27 cellular contexts compared by ENCODE assay signal in the genomic region with DNA sequence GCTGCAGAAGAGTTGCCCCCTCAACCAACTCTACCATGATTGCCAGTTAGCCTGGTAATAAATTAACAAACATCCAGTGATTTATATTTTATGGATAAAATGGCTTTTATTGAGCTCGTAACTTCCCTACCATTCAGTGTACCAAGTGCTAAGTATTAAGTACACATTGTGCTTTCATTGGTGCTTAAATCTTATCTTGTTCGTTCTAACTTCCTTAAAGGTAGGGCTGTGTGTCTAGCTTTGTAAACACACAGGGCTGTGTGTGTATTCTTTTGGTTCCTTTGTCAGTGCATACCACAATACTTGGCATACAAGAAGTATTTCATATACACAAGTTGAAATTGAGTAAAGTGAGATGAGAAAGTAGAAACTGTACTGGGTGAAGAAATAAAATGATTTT.
"Had no signal": no experiment of that assay in that cellular context is flagged by ENCODE, and none has a peak within 500 bp of the region (broad histone marks: within the 10 kb centered on the region; RNA-seq: fewer than 3 reads in every experiment).

No MANE protein-coding gene starts in this region.

- H3K4me2 ChIP-seq: hepatocyte had no signal

- H3K4me1 ChIP-seq: gastrocnemius medialis, heart left ventricle, left lung, lower lobe of right lung had no signal

- H3K27me3 Mint-ChIP-seq: dendritic cell treated with granulocyte-macrophage colony-stimulating factor and Interleukin-4, amounts not matched to agents 40 ng/mL and 50 ng/mL, for 4 days; effector memory CD8-positive, alpha-beta T cell; naive B cell had no signal

- H3K36me3 ChIP-seq: esophagus squamous epithelium, gastrocnemius medialis, heart left ventricle, left lung, lower lobe of right lung had no signal

- H3K27ac Mint-ChIP-seq: dendritic cell treated with granulocyte-macrophage colony-stimulating factor and Interleukin-4, amounts not matched to agents 40 ng/mL and 50 ng/mL, for 4 days; effector memory CD8-positive, alpha-beta T cell; endodermal cell; immature natural killer cell; mesothelial cell of epicardium; naive B cell; naive thymus-derived CD8-positive, alpha-beta T cell had no signal

- ATAC-seq: effector memory CD8-positive, alpha-beta T cell; esophagus mucosa; gastrocnemius medialis; heart left ventricle; left lung; left ventricle myocardium superior; lower lobe of right lung; mucosa of descending colon; naive thymus-derived CD8-positive, alpha-beta T cell had no signal

- H2AFZ ChIP-seq: hepatocyte had no signal

- H3K27ac ChIP-seq: coronary artery, epithelial cell of prostate, esophagus squamous epithelium, gastrocnemius medialis, heart left ventricle, hepatocyte, left lung, lower lobe of right lung had no signal

- H3K27me3 ChIP-seq: esophagus squamous epithelium, gastrocnemius medialis, heart left ventricle, hepatocyte, left lung had no signal

- H3K4me1 Mint-ChIP-seq: endodermal cell; immature natural killer cell; mesothelial cell of epicardium; naive B cell; naive thymus-derived CD8-positive, alpha-beta T cell had no signal

- H3K36me3 Mint-ChIP-seq: immature natural killer cell; mesothelial cell of epicardium; naive B cell; naive thymus-derived CD8-positive, alpha-beta T cell had no signal

- H3K9me3 Mint-ChIP-seq: dendritic cell treated with granulocyte-macrophage colony-stimulating factor and Interleukin-4, amounts not matched to agents 40 ng/mL and 50 ng/mL, for 4 days; effector memory CD8-positive, alpha-beta T cell; endodermal cell; mesothelial cell of epicardium; naive B cell; naive thymus-derived CD8-positive, alpha-beta T cell had no signal

- H3K4me3 Mint-ChIP-seq: dendritic cell treated with granulocyte-macrophage colony-stimulating factor and Interleukin-4, amounts not matched to agents 40 ng/mL and 50 ng/mL, for 4 days; effector memory CD8-positive, alpha-beta T cell; endodermal cell; immature natural killer cell; mesothelial cell of epicardium; naive B cell; naive thymus-derived CD8-positive, alpha-beta T cell had no signal

- H3K79me2 ChIP-seq: hepatocyte had no signal

- H3K9me3 ChIP-seq: esophagus squamous epithelium, gastrocnemius medialis, heart left ventricle, left lung, lower lobe of right lung, mucosa of descending colon had no signal

- DNase-seq: effector CD8-positive, alpha-beta T cell; effector memory CD8-positive, alpha-beta T cell; endodermal cell; erythroblast; esophagus squamous epithelium; foreskin fibroblast; foreskin melanocyte; gastrocnemius medialis; heart left ventricle; hypothalamus; immature natural killer cell; islet precursor cell; kidney; kidney glomerular epithelial cell; left ventricle myocardium superior; lower lobe of right lung; mesenchymal stem cell; mucosa of descending colon; naive B cell had no signal

- H3K4me3 ChIP-seq: coronary artery, esophagus squamous epithelium, gastrocnemius medialis, heart left ventricle, hepatocyte, left lung, lower lobe of right lung, mucosa of descending colon had no signal
